Comparison of ENCODE assay signal across 1 cellular context in genomic region chr3:16300282-16300681, GRCh38.
TF ChIP-seq lines count a peak whose summit lies in the region.

No MANE protein-coding gene starts in this region.

TF ChIP-seq in GM12878, 131 proteins besides CTCF, POLR2A, EP300 and RAD21 (continues in another document):
- TF ChIP-seq NFYA (IDR thresholded peaks at IDR 0.05; ENCODE audit: borderline replicate concordance, low read depth, low read length) (no peak), CBX5 (IDR thresholded peaks at IDR 0.05; ENCODE audit: low read depth) (no peak), RUNX3 (IDR thresholded peaks at IDR 0.05; ENCODE audit: low read length) (peak; percentile 90), CHD1 (IDR thresholded peaks at IDR 0.05; ENCODE audit: low read depth, low read length) (no peak), BACH1 (IDR thresholded peaks at IDR 0.05; ENCODE audit: borderline replicate concordance) (peak; percentile 47; the same call in 1 of the 2 replicates), E4F1 (IDR thresholded peaks at IDR 0.05; ENCODE audit: borderline replicate concordance, partially characterized antibody) (no peak), BCLAF1 (IDR thresholded peaks at IDR 0.05) (no peak), TCF12 (IDR thresholded peaks at IDR 0.05; ENCODE audit: low read depth, low read length) (no peak), FOS (IDR thresholded peaks at IDR 0.05; ENCODE audit: borderline replicate concordance, extremely low read depth, insufficient read length) (no peak), RELA (IDR thresholded peaks at IDR 0.05; ENCODE audit: borderline replicate concordance, partially characterized antibody) (no peak), JUNB (IDR thresholded peaks at IDR 0.05) (no peak), BHLHE40 (IDR thresholded peaks at IDR 0.05; ENCODE audit: borderline replicate concordance in 1 of 2, low read depth in 2 of 2, low read length in 1 of 2) (peak; percentile 25 to 28; a peak in 1 of 4 replicates), SMARCA5 (IDR thresholded peaks at IDR 0.05) (no peak), HDAC6 (IDR thresholded peaks at IDR 0.05; ENCODE audit: unreplicated experiment) (no peak), PAX5 (IDR thresholded peaks at IDR 0.05; ENCODE audit: borderline replicate concordance, low read depth, low read length) (peak; percentile 77), ESRRA (IDR thresholded peaks at IDR 0.05; ENCODE audit: low read length) (no peak), POLR2AphosphoS2 (IDR thresholded peaks at IDR 0.05; ENCODE audit: low read depth, low read length) (no peak), ZZZ3 (IDR thresholded peaks at IDR 0.05; ENCODE audit: control insufficient read depth, insufficient read length, low read depth) (no peak), TARDBP (IDR thresholded peaks at IDR 0.05; ENCODE audit: borderline replicate concordance) (no peak), CREM (IDR thresholded peaks at IDR 0.05; ENCODE audit: low read depth) (0 out of 2 replicates have a peak, but pooled peaks have one; percentile 23), MYB (IDR thresholded peaks at IDR 0.05; ENCODE audit: borderline replicate concordance, low read depth, low read length) (no peak), SUZ12 (IDR thresholded peaks at IDR 0.05; ENCODE audit: unreplicated experiment) (no peak), BMI1 (IDR thresholded peaks at IDR 0.05; ENCODE audit: borderline replicate concordance) (no peak), CBFB (IDR thresholded peaks at IDR 0.05; ENCODE audit: low read depth) (0 out of 2 replicates have a peak, but pooled peaks have one; percentile 20), GATAD2B (conservative IDR thresholded peaks at IDR 0.05; ENCODE audit: low read depth) (no peak), HDGF (IDR thresholded peaks at IDR 0.05) (no peak), MTA2 (IDR thresholded peaks at IDR 0.05; ENCODE audit: low read depth) (peak; percentile 90), USF1 (IDR thresholded peaks at IDR 0.05; ENCODE audit: borderline replicate concordance, extremely low read length, insufficient read depth, low read depth, low read length) (no peak), YBX1 (IDR thresholded peaks at IDR 0.05) (no peak), MYC (IDR thresholded peaks at IDR 0.05; ENCODE audit: insufficient read depth, insufficient read length, insufficient replicate concordance, low read length, severe bottlenecking) (no peak), IKZF1 (conservative IDR thresholded peaks at IDR 0.05) (peak; percentile 70; the same call in 1 of the 2 replicates), JUND (IDR thresholded peaks at IDR 0.05; ENCODE audit: low read depth, low read length) (no peak), STAT1 (conservative IDR thresholded peaks at IDR 0.05) (no peak), NBN (IDR thresholded peaks at IDR 0.05) (no peak; the same call in 1 of the 2 replicates), SMC3 (IDR thresholded peaks at IDR 0.05; ENCODE audit: borderline replicate concordance, low read length) (no peak), NFIC (IDR thresholded peaks at IDR 0.05; ENCODE audit: low read depth, low read length) (peak; percentile 53), SIX5 (IDR thresholded peaks at IDR 0.05; ENCODE audit: low read depth, low read length, severe bottlenecking) (no peak), HDAC2 (IDR thresholded peaks at IDR 0.05) (no peak), TAF1 (IDR thresholded peaks at IDR 0.05; ENCODE audit: borderline replicate concordance, low read depth, low read length) (no peak), NFXL1 (IDR thresholded peaks at IDR 0.05; ENCODE audit: borderline replicate concordance) (no peak), MEF2A (IDR thresholded peaks at IDR 0.05; ENCODE audit: insufficient read depth, low read depth, low read length) (0 out of 2 replicates have a peak, but pooled peaks have one; percentile 39), RCOR1 (conservative IDR thresholded peaks at IDR 0.05; ENCODE audit: low read depth, low read length) (no peak), IKZF2 (IDR thresholded peaks at IDR 0.05) (peak; percentile 69 to 80; a peak in 2 of 4 replicates), EED (IDR thresholded peaks at IDR 0.05; ENCODE audit: low read depth) (no peak), BCL11A (IDR thresholded peaks at IDR 0.05; ENCODE audit: low read depth, low read length) (peak; percentile 39; the same call in 1 of the 2 replicates)
- TF ChIP-seq, protein P1, sequence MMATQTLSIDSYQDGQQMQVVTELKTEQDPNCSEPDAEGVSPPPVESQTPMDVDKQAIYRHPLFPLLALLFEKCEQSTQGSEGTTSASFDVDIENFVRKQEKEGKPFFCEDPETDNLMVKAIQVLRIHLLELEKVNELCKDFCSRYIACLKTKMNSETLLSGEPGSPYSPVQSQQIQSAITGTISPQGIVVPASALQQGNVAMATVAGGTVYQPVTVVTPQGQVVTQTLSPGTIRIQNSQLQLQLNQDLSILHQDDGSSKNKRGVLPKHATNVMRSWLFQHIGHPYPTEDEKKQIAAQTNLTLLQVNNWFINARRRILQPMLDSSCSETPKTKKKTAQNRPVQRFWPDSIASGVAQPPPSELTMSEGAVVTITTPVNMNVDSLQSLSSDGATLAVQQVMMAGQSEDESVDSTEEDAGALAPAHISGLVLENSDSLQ (IDR thresholded peaks at IDR 0.05), result peak; percentile 72
- TF ChIP-seq, protein P2, sequence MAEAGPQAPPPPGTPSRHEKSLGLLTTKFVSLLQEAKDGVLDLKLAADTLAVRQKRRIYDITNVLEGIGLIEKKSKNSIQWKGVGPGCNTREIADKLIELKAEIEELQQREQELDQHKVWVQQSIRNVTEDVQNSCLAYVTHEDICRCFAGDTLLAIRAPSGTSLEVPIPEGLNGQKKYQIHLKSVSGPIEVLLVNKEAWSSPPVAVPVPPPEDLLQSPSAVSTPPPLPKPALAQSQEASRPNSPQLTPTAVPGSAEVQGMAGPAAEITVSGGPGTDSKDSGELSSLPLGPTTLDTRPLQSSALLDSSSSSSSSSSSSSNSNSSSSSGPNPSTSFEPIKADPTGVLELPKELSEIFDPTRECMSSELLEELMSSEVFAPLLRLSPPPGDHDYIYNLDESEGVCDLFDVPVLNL (IDR thresholded peaks at IDR 0.05; ENCODE audit: low read depth, low read length), result no peak
- TF ChIP-seq, protein P3, sequence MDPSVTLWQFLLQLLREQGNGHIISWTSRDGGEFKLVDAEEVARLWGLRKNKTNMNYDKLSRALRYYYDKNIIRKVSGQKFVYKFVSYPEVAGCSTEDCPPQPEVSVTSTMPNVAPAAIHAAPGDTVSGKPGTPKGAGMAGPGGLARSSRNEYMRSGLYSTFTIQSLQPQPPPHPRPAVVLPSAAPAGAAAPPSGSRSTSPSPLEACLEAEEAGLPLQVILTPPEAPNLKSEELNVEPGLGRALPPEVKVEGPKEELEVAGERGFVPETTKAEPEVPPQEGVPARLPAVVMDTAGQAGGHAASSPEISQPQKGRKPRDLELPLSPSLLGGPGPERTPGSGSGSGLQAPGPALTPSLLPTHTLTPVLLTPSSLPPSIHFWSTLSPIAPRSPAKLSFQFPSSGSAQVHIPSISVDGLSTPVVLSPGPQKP (IDR thresholded peaks at IDR 0.05; ENCODE audit: low read depth, low read length), result no peak
- TF ChIP-seq, protein P4, sequence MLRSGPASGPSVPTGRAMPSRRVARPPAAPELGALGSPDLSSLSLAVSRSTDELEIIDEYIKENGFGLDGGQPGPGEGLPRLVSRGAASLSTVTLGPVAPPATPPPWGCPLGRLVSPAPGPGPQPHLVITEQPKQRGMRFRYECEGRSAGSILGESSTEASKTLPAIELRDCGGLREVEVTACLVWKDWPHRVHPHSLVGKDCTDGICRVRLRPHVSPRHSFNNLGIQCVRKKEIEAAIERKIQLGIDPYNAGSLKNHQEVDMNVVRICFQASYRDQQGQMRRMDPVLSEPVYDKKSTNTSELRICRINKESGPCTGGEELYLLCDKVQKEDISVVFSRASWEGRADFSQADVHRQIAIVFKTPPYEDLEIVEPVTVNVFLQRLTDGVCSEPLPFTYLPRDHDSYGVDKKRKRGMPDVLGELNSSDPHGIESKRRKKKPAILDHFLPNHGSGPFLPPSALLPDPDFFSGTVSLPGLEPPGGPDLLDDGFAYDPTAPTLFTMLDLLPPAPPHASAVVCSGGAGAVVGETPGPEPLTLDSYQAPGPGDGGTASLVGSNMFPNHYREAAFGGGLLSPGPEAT (IDR thresholded peaks at IDR 0.05; ENCODE audit: low read depth), result peak; percentile 61; the same call in 1 of the 2 replicates
- TF ChIP-seq, protein P5, sequence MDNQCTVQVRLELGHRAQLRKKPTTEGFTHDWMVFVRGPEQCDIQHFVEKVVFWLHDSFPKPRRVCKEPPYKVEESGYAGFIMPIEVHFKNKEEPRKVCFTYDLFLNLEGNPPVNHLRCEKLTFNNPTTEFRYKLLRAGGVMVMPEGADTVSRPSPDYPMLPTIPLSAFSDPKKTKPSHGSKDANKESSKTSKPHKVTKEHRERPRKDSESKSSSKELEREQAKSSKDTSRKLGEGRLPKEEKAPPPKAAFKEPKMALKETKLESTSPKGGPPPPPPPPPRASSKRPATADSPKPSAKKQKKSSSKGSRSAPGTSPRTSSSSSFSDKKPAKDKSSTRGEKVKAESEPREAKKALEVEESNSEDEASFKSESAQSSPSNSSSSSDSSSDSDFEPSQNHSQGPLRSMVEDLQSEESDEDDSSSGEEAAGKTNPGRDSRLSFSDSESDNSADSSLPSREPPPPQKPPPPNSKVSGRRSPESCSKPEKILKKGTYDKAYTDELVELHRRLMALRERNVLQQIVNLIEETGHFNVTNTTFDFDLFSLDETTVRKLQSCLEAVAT (IDR thresholded peaks at IDR 0.05), result peak; percentile 56; the same call in 1 of the 2 replicates
- TF ChIP-seq, protein P6, sequence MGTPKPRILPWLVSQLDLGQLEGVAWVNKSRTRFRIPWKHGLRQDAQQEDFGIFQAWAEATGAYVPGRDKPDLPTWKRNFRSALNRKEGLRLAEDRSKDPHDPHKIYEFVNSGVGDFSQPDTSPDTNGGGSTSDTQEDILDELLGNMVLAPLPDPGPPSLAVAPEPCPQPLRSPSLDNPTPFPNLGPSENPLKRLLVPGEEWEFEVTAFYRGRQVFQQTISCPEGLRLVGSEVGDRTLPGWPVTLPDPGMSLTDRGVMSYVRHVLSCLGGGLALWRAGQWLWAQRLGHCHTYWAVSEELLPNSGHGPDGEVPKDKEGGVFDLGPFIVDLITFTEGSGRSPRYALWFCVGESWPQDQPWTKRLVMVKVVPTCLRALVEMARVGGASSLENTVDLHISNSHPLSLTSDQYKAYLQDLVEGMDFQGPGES (IDR thresholded peaks at IDR 0.05), result no peak
- TF ChIP-seq, protein P7, sequence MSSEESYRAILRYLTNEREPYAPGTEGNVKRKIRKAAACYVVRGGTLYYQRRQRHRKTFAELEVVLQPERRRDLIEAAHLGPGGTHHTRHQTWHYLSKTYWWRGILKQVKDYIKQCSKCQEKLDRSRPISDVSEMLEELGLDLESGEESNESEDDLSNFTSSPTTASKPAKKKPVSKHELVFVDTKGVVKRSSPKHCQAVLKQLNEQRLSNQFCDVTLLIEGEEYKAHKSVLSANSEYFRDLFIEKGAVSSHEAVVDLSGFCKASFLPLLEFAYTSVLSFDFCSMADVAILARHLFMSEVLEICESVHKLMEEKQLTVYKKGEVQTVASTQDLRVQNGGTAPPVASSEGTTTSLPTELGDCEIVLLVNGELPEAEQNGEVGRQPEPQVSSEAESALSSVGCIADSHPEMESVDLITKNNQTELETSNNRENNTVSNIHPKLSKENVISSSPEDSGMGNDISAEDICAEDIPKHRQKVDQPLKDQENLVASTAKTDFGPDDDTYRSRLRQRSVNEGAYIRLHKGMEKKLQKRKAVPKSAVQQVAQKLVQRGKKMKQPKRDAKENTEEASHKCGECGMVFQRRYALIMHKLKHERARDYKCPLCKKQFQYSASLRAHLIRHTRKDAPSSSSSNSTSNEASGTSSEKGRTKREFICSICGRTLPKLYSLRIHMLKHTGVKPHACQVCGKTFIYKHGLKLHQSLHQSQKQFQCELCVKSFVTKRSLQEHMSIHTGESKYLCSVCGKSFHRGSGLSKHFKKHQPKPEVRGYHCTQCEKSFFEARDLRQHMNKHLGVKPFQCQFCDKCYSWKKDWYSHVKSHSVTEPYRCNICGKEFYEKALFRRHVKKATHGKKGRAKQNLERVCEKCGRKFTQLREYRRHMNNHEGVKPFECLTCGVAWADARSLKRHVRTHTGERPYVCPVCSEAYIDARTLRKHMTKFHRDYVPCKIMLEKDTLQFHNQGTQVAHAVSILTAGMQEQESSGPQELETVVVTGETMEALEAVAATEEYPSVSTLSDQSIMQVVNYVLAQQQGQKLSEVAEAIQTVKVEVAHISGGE (CRISPR knock-in tag; IDR thresholded peaks at IDR 0.05), result no peak
